9 cellular contexts compared by ENCODE assay signal in genomic region chr6:36752886-36753506, GRCh38. TPM values are rescaled to one million over a fixed set of nuclear protein-coding genes. Genes with fewer than 3 reads are reported as not detected.
DNase-seq lines count a peak whose midpoint lies in the region; ATAC-seq and TF ChIP-seq lines count a peak whose summit lies in the region.
"Had no signal": no experiment of that assay in that cellular context is flagged by ENCODE, and none has a peak within 500 bp of the region (broad histone marks: within the 10 kb centered on the region; RNA-seq: fewer than 3 reads in every experiment).

No MANE protein-coding gene starts in this region.

- H3K9me3 ChIP-seq in osteoblast (ENCODE audit: low read depth, low read length) = peaks cover 4% of the 10 kb centered on the region

- peaks cover 20% of the 10 kb centered on the region for H3K9me3 Mint-ChIP-seq in T-helper 1 cell treated with Interleukin-12 subunit alpha and Interleukin-12 subunit beta and Interleukin-4 antibody, amounts not matched to agents 30 μg/mL and 1 μg/mL, for 36 hours
- H3K9me3 Mint-ChIP-seq: activated naive CD4-positive, alpha-beta T cell treated with anti-CD3 and anti-CD28 coated beads, Interleukin-2, amount 50 U/mL, for 24 hours had no signal

- H3K36me3 ChIP-seq in osteoblast (ENCODE audit: insufficient read depth, low read length) = no peaks in the 10 kb centered on the region
- H3K36me3 ChIP-seq: neutrophil had no signal

- H3K4me2 ChIP-seq in osteoblast (ENCODE audit: insufficient read depth, low read length) = no peak overlapping the region

- TF ChIP-seq CTCF in osteoblast (IDR thresholded peaks at IDR 0.05; ENCODE audit: extremely low read depth, low read depth, low read length) = no peak

- no peaks in the 10 kb centered on the region for H3K27me3 ChIP-seq in osteoblast (ENCODE audit: insufficient read depth, low read length)
- H3K27me3 ChIP-seq: neutrophil had no signal

- peak; percentile 84 for DNase-seq in osteoblast (ENCODE audit: insufficient read length, low spot score, missing footprints)
- no peak for DNase-seq in NCI-H1436 (lab: John Stamatoyannopoulos, UW)

- H3K4me3 ChIP-seq in osteoblast (ENCODE audit: insufficient read depth, low read length) = no peak overlapping the region

- no peak overlapping the region for H3K27ac ChIP-seq in osteoblast (ENCODE audit: low read depth, low read length)
- H3K27ac ChIP-seq: neutrophil had no signal

- peaks cover 62% of the 10 kb centered on the region for H3K4me1 Mint-ChIP-seq in T-helper 1 cell treated with Interleukin-12 subunit alpha and Interleukin-12 subunit beta and Interleukin-4 antibody, amounts not matched to agents 30 μg/mL and 1 μg/mL, for 36 hours (ENCODE audit: low read depth)

- peaks cover 14% of the 10 kb centered on the region for H3K36me3 Mint-ChIP-seq in T-helper 1 cell treated with Interleukin-12 subunit alpha and Interleukin-12 subunit beta and Interleukin-4 antibody, amounts not matched to agents 30 μg/mL and 1 μg/mL, for 36 hours (ENCODE audit: low read depth)
- H3K36me3 Mint-ChIP-seq: activated naive CD4-positive, alpha-beta T cell treated with anti-CD3 and anti-CD28 coated beads, Interleukin-2, amount 50 U/mL, for 24 hours had no signal

- no peak overlapping the region for H3K4me3 Mint-ChIP-seq in T-helper 1 cell treated with Interleukin-12 subunit alpha and Interleukin-12 subunit beta and Interleukin-4 antibody, amounts not matched to agents 30 μg/mL and 1 μg/mL, for 36 hours
- H3K4me3 Mint-ChIP-seq: activated naive CD4-positive, alpha-beta T cell treated with anti-CD3 and anti-CD28 coated beads, Interleukin-2, amount 50 U/mL, for 24 hours had no signal

- H3K4me1 ChIP-seq in osteoblast (ENCODE audit: insufficient read depth, low read length) = no peaks in the 10 kb centered on the region

- no peaks in the 10 kb centered on the region for H3K27me3 Mint-ChIP-seq in T-helper 1 cell treated with Interleukin-12 subunit alpha and Interleukin-12 subunit beta and Interleukin-4 antibody, amounts not matched to agents 30 μg/mL and 1 μg/mL, for 36 hours (ENCODE audit: low read depth)
- H3K27me3 Mint-ChIP-seq: activated naive CD4-positive, alpha-beta T cell treated with anti-CD3 and anti-CD28 coated beads, Interleukin-2, amount 50 U/mL, for 24 hours had no signal

- no peak overlapping the region for H2AFZ ChIP-seq in osteoblast (ENCODE audit: low read length)

- peak overlapping the region; percentile 96 for H3K27ac Mint-ChIP-seq in T-helper 1 cell treated with Interleukin-12 subunit alpha and Interleukin-12 subunit beta and Interleukin-4 antibody, amounts not matched to agents 30 μg/mL and 1 μg/mL, for 36 hours

- no peaks in the 10 kb centered on the region for H4K20me1 ChIP-seq in osteoblast (ENCODE audit: insufficient read depth, low read length)

- ATAC-seq in GM18909 (IDR thresholded peaks at IDR 0.05; ENCODE audit: poor library complexity, unreplicated experiment) (peak; percentile 52), HG02798 (IDR thresholded peaks at IDR 0.05; ENCODE audit: poor library complexity, unreplicated experiment) (peak; percentile 53), GM19397 (IDR thresholded peaks at IDR 0.05; ENCODE audit: unreplicated experiment) (no peak), GM21619 (IDR thresholded peaks at IDR 0.05; ENCODE audit: unreplicated experiment) (no peak)

- no peaks in the 10 kb centered on the region for H3K79me2 ChIP-seq in osteoblast (ENCODE audit: insufficient read depth, low read length)

RNA-seq across cellular contexts. Expression of gene RAB44, which starts 55.4 kb away (rescaled TPM):
- total RNA-seq in osteoblast = under 0.01 and 0.36 TPM in 2 replicates

Comparison
In these comparisons a context has a peak if more than half of its experiments do, and no peak if none do; other contexts are left out.
1. ATAC-seq: peak in GM18909 (single experiment) and HG02798 (single experiment); none in GM19397 (single experiment) and GM21619 (single experiment).